20 cellular contexts compared by ENCODE assay signal in the genomic region with DNA sequence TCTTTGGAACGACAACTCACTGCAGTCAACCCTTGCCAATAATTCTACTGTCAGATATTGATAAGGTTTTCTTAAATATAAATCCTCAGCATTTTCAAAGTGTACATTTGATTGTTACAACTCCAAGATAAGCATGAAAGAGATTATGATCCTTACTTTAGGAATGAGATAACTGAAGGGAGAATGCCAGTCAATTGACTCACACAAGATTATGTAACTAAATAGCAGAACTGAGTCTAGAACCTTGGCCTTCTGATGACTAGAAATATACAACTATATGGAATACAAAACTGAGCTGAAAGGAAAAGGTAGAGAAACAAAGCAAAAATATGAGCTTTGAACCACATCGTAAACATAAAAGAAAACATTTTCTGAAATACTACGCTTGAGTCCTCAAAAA. TPM values are rescaled to one million over a fixed set of nuclear protein-coding genes. Genes with fewer than 3 reads are reported as not detected.
A peak's percentile ranks its signal among the peaks of the same experiment; 100 is the strongest.
DNase-seq lines count a peak whose midpoint lies in the region; ATAC-seq, FAIRE-seq and TF ChIP-seq lines count a peak whose summit lies in the region.
"Had no signal": no experiment of that assay in that cellular context is flagged by ENCODE, and none has a peak within 500 bp of the region (broad histone marks: within the 10 kb centered on the region; RNA-seq: fewer than 3 reads in every experiment).

No MANE protein-coding gene starts in this region.

- H3K4me3 Mint-ChIP-seq in MCF 10A (ENCODE audit: unreplicated experiment) = no peak overlapping the region

- H3K9me3 Mint-ChIP-seq in MCF 10A (ENCODE audit: unreplicated experiment) = no peaks in the 10 kb centered on the region

- BruUV-seq in MCF 10A (replicated peaks; lab: Mats Ljungman, UMichigan) = no TSS peak

- H3K27me3 ChIP-seq in bronchial epithelial cell (ENCODE audit: control insufficient read depth, insufficient read depth, low read length) = no peaks in the 10 kb centered on the region

- POLR2A ChIA-PET in MCF 10A (lab: Yijun Ruan, JAX) = interaction anchor here (1.5 to 3.2 kb wide), 3 partner anchors 9 to 25 kb away, joined by 3 to 7 read pairs (median 5); no protein-coding TSS in a partner anchor

- no peak for FAIRE-seq in bronchial epithelial cell (lab: Jason Lieb, UNC)
- FAIRE-seq: A204.1, G401.6, GM12891, RCC 7860 had no signal

- H3K36me3 Mint-ChIP-seq in MCF 10A (ENCODE audit: insufficient read depth, unreplicated experiment) = no peaks in the 10 kb centered on the region

- no peak overlapping the region for H3K27ac Mint-ChIP-seq in MCF 10A (ENCODE audit: low read depth, unreplicated experiment)

- no peaks in the 10 kb centered on the region for H3K36me3 ChIP-seq in bronchial epithelial cell (ENCODE audit: control insufficient read depth, insufficient read depth, low read length)
- H3K36me3 ChIP-seq: HAP-1 had no signal

- H3K27me3 Mint-ChIP-seq in MCF 10A (ENCODE audit: insufficient read depth, unreplicated experiment) = no peaks in the 10 kb centered on the region

- H3K4me3 ChIP-seq in bronchial epithelial cell (ENCODE audit: low read depth, low read length) = no peak overlapping the region
- H3K4me3 ChIP-seq: HAP-1 had no signal

- TF ChIP-seq CTCF in bronchial epithelial cell (IDR thresholded peaks at IDR 0.05; ENCODE audit: insufficient read depth, low read length, severe bottlenecking) = no peak
- TF ChIP-seq CTCF in MCF 10A (IDR thresholded peaks at IDR 0.05; ENCODE audit: unreplicated experiment) = no peak

- ATAC-seq in HG03025 (IDR thresholded peaks at IDR 0.05; ENCODE audit: low FRiP score, unreplicated experiment) (no peak), esophagus mucosa (no peak)

- CTCF ChIA-PET in MCF 10A (lab: Yijun Ruan, JAX) = no interaction called here

- H3K4me1 Mint-ChIP-seq in MCF 10A (ENCODE audit: insufficient read depth, unreplicated experiment) = no peaks in the 10 kb centered on the region

- peak; percentile 4 for DNase-seq in AG08395 (ENCODE audit: low spot score)
- DNase-seq in M059J (ENCODE audit: low read depth) = peak; percentile 36
- peak; percentile 34 for DNase-seq in bronchial epithelial cell (ENCODE audit: low read depth)
- peak; percentile 10 for DNase-seq in kidney tubule cell (ENCODE audit: low spot score)
- no peak for DNase-seq in stimulated activated naive CD4-positive, alpha-beta T cell (lab: John Stamatoyannopoulos, UW)
- DNase-seq in MCF 10A (ENCODE audit: unreplicated experiment) = no peak
- DNase-seq: AML-193, DMS53, KBM-7, MM.1S, NCI-H1930, NCI-H2171 treated with DMSO at 0.1 percent for 48 hours, NCI-H510A treated with DMSO at 0.1 percent for 48 hours had no signal

- intact Hi-C loops in MCF 10A (cut with micrococcal nuclease) = no loop called here

RNA-seq across cellular contexts. Expression of gene STXBP5, which starts 26.9 kb away (rescaled TPM):
- total RNA-seq in M059J (2014; rRNA removed; shearing (Covaris generic)) = 19.7 and 38.0 TPM in 2 replicates
- total RNA-seq in bronchial epithelial cell (19.2 and 31.7 TPM in 2 replicates), esophagus mucosa (27.8 TPM), MCF 10A (2022) (36.9 and 38.5 TPM in 2 replicates)

Comparison
In these comparisons a context has a peak if more than half of its experiments do, and no peak if none do; other contexts are left out.
1. DNase-seq: peak in AG08395 (single experiment), M059J (single experiment), bronchial epithelial cell (single experiment) and kidney tubule cell (single experiment); none in stimulated activated naive CD4-positive, alpha-beta T cell (0 of 6) and MCF 10A (single experiment).